8 cellular contexts compared by ENCODE assay signal in genomic region chr2:128320609-128321420, GRCh38. TPM values are rescaled to one million over a fixed set of nuclear protein-coding genes. Genes with fewer than 3 reads are reported as not detected.
DNase-seq lines count a peak whose midpoint lies in the region; ATAC-seq and TF ChIP-seq lines count a peak whose summit lies in the region.

No MANE protein-coding gene starts in this region.

- peak; percentile 61 for DNase-seq in activated effector memory CD4-positive, alpha-beta T cell treated with anti-CD3 and anti-CD28 coated beads, Interleukin-2, amount 50 U/mL, for 16 hours
- DNase-seq in activated effector memory CD4-positive, alpha-beta T cell treated with Interleukin-2 at 50 U/mL for 16 hours: no peak
- DNase-seq in WTC11 (ENCODE audit: low spot score) (no peak), iPS-NIHi7 (ENCODE audit: extremely low spot score) (peak; percentile 5), EL (no peak), activated gamma-delta T cell treated with Interleukin-2 at 50 U/mL for 16 hours (no peak), SW 1271 (lab: John Stamatoyannopoulos, UW) (no peak)
- DNase-seq in stimulated activated naive B cell treated with anti-CD40 and anti-IgM and Interleukin-4, amounts not matched to agents 10 μg/mL and 1 μg/mL and 100 μg/mL, for 72 hours: no peak

- POLR2A ChIA-PET in WTC11 (lab: Charles Lee): interaction anchor here (0.5 kb wide), 1 partner anchor 248 kb away, joined by 3 read pairs; no protein-coding TSS in a partner anchor

- H3K36me3 Mint-ChIP-seq in WTC11: no peaks in the 10 kb centered on the region
- peaks cover 0 to 4% of the 10 kb centered on the region in 2 donors for H3K36me3 Mint-ChIP-seq in stimulated activated naive B cell treated with anti-CD40 and anti-IgM and Interleukin-4, amounts not matched to agents 10 μg/mL and 1 μg/mL and 100 μg/mL, for 72 hours

- peaks cover 33% of the 10 kb centered on the region for H3K4me1 Mint-ChIP-seq in WTC11
- H3K4me1 Mint-ChIP-seq in stimulated activated naive B cell treated with anti-CD40 and anti-IgM and Interleukin-4, amounts not matched to agents 10 μg/mL and 1 μg/mL and 100 μg/mL, for 72 hours: peaks cover 23 to 32% of the 10 kb centered on the region in 2 donors

- peak overlapping the region; percentile 54; the same call in 1 of the 2 replicates for H3K4me3 Mint-ChIP-seq in WTC11
- H3K4me3 Mint-ChIP-seq in stimulated activated naive B cell treated with anti-CD40 and anti-IgM and Interleukin-4, amounts not matched to agents 10 μg/mL and 1 μg/mL and 100 μg/mL, for 72 hours: peak overlapping the region; percentile 67 to 79

- H3K9me3 Mint-ChIP-seq in WTC11: no peaks in the 10 kb centered on the region
- no peaks in the 10 kb centered on the region for H3K9me3 Mint-ChIP-seq in stimulated activated naive B cell treated with anti-CD40 and anti-IgM and Interleukin-4, amounts not matched to agents 10 μg/mL and 1 μg/mL and 100 μg/mL, for 72 hours

- CTCF ChIA-PET in WTC11 (lab: Charles Lee): interaction anchor here (0.6 to 2.0 kb wide), 17 partner anchors 12 to 324 kb away, joined by 3 to 8 read pairs (median 4); no protein-coding TSS in a partner anchor

- H3K27me3 Mint-ChIP-seq in WTC11 (ENCODE audit: low read depth): peaks cover 20% of the 10 kb centered on the region
- peaks cover 0 to 6% of the 10 kb centered on the region in 2 donors for H3K27me3 Mint-ChIP-seq in stimulated activated naive B cell treated with anti-CD40 and anti-IgM and Interleukin-4, amounts not matched to agents 10 μg/mL and 1 μg/mL and 100 μg/mL, for 72 hours

- ATAC-seq in WTC11: no peak
- ATAC-seq in stimulated activated naive B cell treated with anti-CD40 and anti-IgM and Interleukin-4, amounts not matched to agents 10 μg/mL and 1 μg/mL and 100 μg/mL, for 72 hours (replicated peaks): no peak

- TF ChIP-seq CTCF in WTC11 (IDR thresholded peaks at IDR 0.05): no peak

- H3K27ac Mint-ChIP-seq in WTC11: no peak overlapping the region
- H3K27ac Mint-ChIP-seq in stimulated activated naive B cell treated with anti-CD40 and anti-IgM and Interleukin-4, amounts not matched to agents 10 μg/mL and 1 μg/mL and 100 μg/mL, for 72 hours: peak overlapping the region; percentile 88

TF ChIP-seq in WTC11, 78 proteins besides CTCF, POLR2A, EP300 and RAD21:
- TF ChIP-seq JAZF1 (CRISPR knock-in tag; IDR thresholded peaks at IDR 0.05) (no peak), FOXP4 (CRISPR knock-in tag; IDR thresholded peaks at IDR 0.05) (no peak), SMAD3 (CRISPR knock-in tag; IDR thresholded peaks at IDR 0.05; ENCODE audit: borderline replicate concordance) (no peak), ZMAT4 (CRISPR knock-in tag; IDR thresholded peaks at IDR 0.05) (no peak), SP1 (CRISPR knock-in tag; conservative IDR thresholded peaks at IDR 0.05) (no peak), TEAD4 (CRISPR knock-in tag; IDR thresholded peaks at IDR 0.05) (no peak), RORB (CRISPR knock-in tag; IDR thresholded peaks at IDR 0.05) (no peak), ETV6 (CRISPR knock-in tag; IDR thresholded peaks at IDR 0.05) (no peak), CREB1 (CRISPR knock-in tag; IDR thresholded peaks at IDR 0.05) (no peak), ATF2 (CRISPR knock-in tag; IDR thresholded peaks at IDR 0.05; ENCODE audit: borderline replicate concordance, low read depth) (no peak), TP53 (CRISPR knock-in tag; IDR thresholded peaks at IDR 0.05) (no peak), KAT7 (CRISPR knock-in tag; IDR thresholded peaks at IDR 0.05; ENCODE audit: borderline replicate concordance) (no peak), ESRRA (CRISPR knock-in tag; IDR thresholded peaks at IDR 0.05; ENCODE audit: borderline replicate concordance) (no peak), SMAD4 (CRISPR knock-in tag; IDR thresholded peaks at IDR 0.05) (no peak), ZNF263 (CRISPR knock-in tag; IDR thresholded peaks at IDR 0.05; ENCODE audit: low read depth) (no peak), NFE2L1 (CRISPR knock-in tag; IDR thresholded peaks at IDR 0.05) (no peak), ZNF121 (CRISPR knock-in tag; IDR thresholded peaks at IDR 0.05) (no peak), NFATC4 (CRISPR knock-in tag; IDR thresholded peaks at IDR 0.05) (no peak)

RNA-seq across cellular contexts. Expression of gene HS6ST1, which starts 2.1 kb away (rescaled TPM):
- 50.3 to 55.5 TPM (median 55.1 TPM) in 3 replicates for total RNA-seq in WTC11 (2021)

Comparison
In these comparisons a context has a peak if more than half of its experiments do, and no peak if none do; other contexts are left out.
1. DNase-seq: peak in activated effector memory CD4-positive, alpha-beta T cell treated with anti-CD3 and anti-CD28 coated beads, Interleukin-2, amount 50 U/mL, for 16 hours (single experiment) and iPS-NIHi7 (single experiment); none in activated effector memory CD4-positive, alpha-beta T cell treated with Interleukin-2 at 50 U/mL for 16 hours (single experiment), WTC11 (single experiment), stimulated activated naive B cell treated with anti-CD40 and anti-IgM and Interleukin-4, amounts not matched to agents 10 μg/mL and 1 μg/mL and 100 μg/mL, for 72 hours (single experiment), EL (single experiment), activated gamma-delta T cell treated with Interleukin-2 at 50 U/mL for 16 hours (single experiment) and SW 1271 (0 of 2).